ENCODE assay signal across 23 cellular contexts in genomic region chr1:211634461-211634860, GRCh38.
"Had no signal": no experiment of that assay in that cellular context is flagged by ENCODE, and none has a peak within 500 bp of the region (broad histone marks: within the 10 kb centered on the region; RNA-seq: fewer than 3 reads in every experiment).

No MANE protein-coding gene starts in this region.

- H3K27me3 Mint-ChIP-seq: activated CD4-positive, alpha-beta memory T cell treated with anti-CD3 and anti-CD28 coated beads for 36 hours; activated CD4-positive, alpha-beta T cell treated with anti-CD3 and anti-CD28 coated beads, Interleukin-2, amount 10 ng/mL, durations not matched to agents 7 days and 5 days; T-helper 17 cell had no signal

- H3K36me3 Mint-ChIP-seq: activated CD4-positive, alpha-beta memory T cell treated with anti-CD3 and anti-CD28 coated beads for 36 hours; activated naive CD4-positive, alpha-beta T cell treated with anti-CD3 and anti-CD28 coated beads, Interleukin-2, amount 50 U/mL, for 72 hours; brain had no signal

- H3K9me3 Mint-ChIP-seq: activated B cell treated with CpG ODN at 0.5 μM for 24 hours; activated CD4-positive, alpha-beta memory T cell treated with anti-CD3 and anti-CD28 coated beads for 36 hours; activated CD4-positive, alpha-beta T cell treated with anti-CD3 and anti-CD28 coated beads, Interleukin-2, amount 10 ng/mL, durations not matched to agents 7 days and 5 days; activated naive CD4-positive, alpha-beta T cell treated with anti-CD3 and anti-CD28 coated beads, Interleukin-2, amount 50 U/mL, for 72 hours; activated T-cell treated with anti-CD3 and anti-CD28 coated beads, Interleukin-2, amount 50 U/mL, for 4 hours; brain had no signal

- H3K27ac Mint-ChIP-seq: activated B cell treated with CpG ODN at 0.5 μM for 24 hours; activated CD4-positive, alpha-beta memory T cell treated with anti-CD3 and anti-CD28 coated beads for 36 hours; activated CD4-positive, alpha-beta T cell treated with anti-CD3 and anti-CD28 coated beads, Interleukin-2, amount 10 ng/mL, durations not matched to agents 7 days and 5 days; activated naive CD4-positive, alpha-beta T cell treated with anti-CD3 and anti-CD28 coated beads, Interleukin-2, amount 50 U/mL, for 72 hours; brain; T-helper 17 cell had no signal

- DNase-seq: activated B cell treated with CpG ODN at 0.5 μM for 24 hours; activated CD4-positive, alpha-beta memory T cell treated with anti-CD3 and anti-CD28 coated beads for 36 hours; activated CD4-positive, alpha-beta T cell treated with anti-CD3 and anti-CD28 coated beads for 1 hour; activated CD4-positive, alpha-beta T cell treated with anti-CD3 and anti-CD28 coated beads, Interleukin-2, amount 10 ng/mL, durations not matched to agents 7 days and 5 days; activated CD8-positive, alpha-beta memory T cell treated with anti-CD3 and anti-CD28 coated beads for 24 hours; activated effector memory CD4-positive, alpha-beta T cell treated with anti-CD3 and anti-CD28 coated beads, Interleukin-2, amount 50 U/mL, for 16 hours; activated naive CD4-positive, alpha-beta T cell treated with Interleukin-2 at 50 U/mL for 16 hours; activated T-cell treated with anti-CD3 and anti-CD28 coated beads, Interleukin-2, amount 50 U/mL, for 4 hours; amygdala; KBM-7; NCI-H1092 treated with DMSO at 0.1 percent for 48 hours; NCI-H1436; NCI-H1694 treated with DMSO at 0.1 percent for 48 hours; NCI-H2029 treated with DMSO at 0.1 percent for 48 hours; NCI-H510A treated with DMSO at 0.1 percent for 48 hours; NCI-H69; NK-92 treated with Interleukin-12 subunit alpha and Interleukin-12 subunit beta, amount 100 ng/mL, for 24 hours; OCI-M1; SIG-M5; T-helper 17 cell; T-helper 9 cell had no signal

- H3K4me3 Mint-ChIP-seq: activated B cell treated with CpG ODN at 0.5 μM for 24 hours; activated CD4-positive, alpha-beta memory T cell treated with anti-CD3 and anti-CD28 coated beads for 36 hours; activated CD4-positive, alpha-beta T cell treated with anti-CD3 and anti-CD28 coated beads, Interleukin-2, amount 10 ng/mL, durations not matched to agents 7 days and 5 days; activated T-cell treated with anti-CD3 and anti-CD28 coated beads, Interleukin-2, amount 50 U/mL, for 4 hours; brain; T-helper 17 cell had no signal

- H3K4me1 Mint-ChIP-seq: activated B cell treated with CpG ODN at 0.5 μM for 24 hours had no signal

- ATAC-seq: activated naive CD4-positive, alpha-beta T cell treated with anti-CD3 and anti-CD28 coated beads, Interleukin-2, amount 50 U/mL, for 72 hours; activated T-cell treated with anti-CD3 and anti-CD28 coated beads, Interleukin-2, amount 50 U/mL, for 4 hours; T-helper 17 cell had no signal
